In the genomic region with DNA sequence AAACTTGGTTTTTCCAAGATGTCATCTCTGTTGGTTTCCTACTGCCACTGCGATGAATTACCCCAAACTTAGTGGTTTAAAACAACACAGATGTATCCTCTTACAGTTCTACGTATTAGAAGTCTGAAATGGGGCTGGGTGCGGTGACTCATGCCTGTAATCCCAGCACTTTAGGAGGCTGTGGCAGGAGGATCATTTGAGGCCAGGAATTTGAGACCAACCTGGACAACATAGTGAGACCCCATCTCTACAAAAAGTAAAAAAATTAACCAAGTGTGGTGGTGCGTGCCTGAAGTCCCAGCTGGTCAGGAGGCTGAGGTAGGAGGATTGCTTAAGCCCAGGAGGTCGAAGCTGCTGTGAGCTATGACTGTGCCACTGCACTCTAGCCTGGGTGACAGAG, we compare ENCODE assay signal across 12 cellular contexts. TPM values are rescaled to one million over a fixed set of nuclear protein-coding genes. Genes with fewer than 3 reads are reported as not detected.
"Had no signal": no experiment of that assay in that cellular context is flagged by ENCODE, and none has a peak within 500 bp of the region (broad histone marks: within the 10 kb centered on the region; RNA-seq: fewer than 3 reads in every experiment).

No MANE protein-coding gene starts in this region.

- H3K4me2 ChIP-seq: GM23338 had no signal

- H3K4me3 Mint-ChIP-seq: GM23338, H9, HFFc6 had no signal

- H3K9me3 ChIP-seq: HAP-1 had no signal

- H3K9ac ChIP-seq: GM23248 had no signal

- DNase-seq: GM23248, GOT3, H7, H9, HCEC 1CT, HFFc6 had no signal

- H3K4me1 Mint-ChIP-seq: GM23338 had no signal

- H3K4me1 ChIP-seq: HAP-1 had no signal

- H3K36me3 ChIP-seq: HAP-1 had no signal

- ATAC-seq: GM23338, HCT116 had no signal

- H3K27ac Mint-ChIP-seq: GM23338, H9, HFFc6 had no signal

- FAIRE-seq: H1, H54 had no signal

- H3K27ac ChIP-seq: GM23248 had no signal

- H2AFZ ChIP-seq: GM23248, GM23338 had no signal

- H3K4me3 ChIP-seq: GM23248, GM23338, HAP-1 had no signal

RNA-seq across cellular contexts. Expression of a gene that starts 57.2 kb away (rescaled TPM):
- total RNA-seq: GM23248, H4, HFFc6 had no signal
- polyA plus RNA-seq: GM23248 had no signal
